8 cellular contexts compared by ENCODE assay signal in the genomic region with DNA sequence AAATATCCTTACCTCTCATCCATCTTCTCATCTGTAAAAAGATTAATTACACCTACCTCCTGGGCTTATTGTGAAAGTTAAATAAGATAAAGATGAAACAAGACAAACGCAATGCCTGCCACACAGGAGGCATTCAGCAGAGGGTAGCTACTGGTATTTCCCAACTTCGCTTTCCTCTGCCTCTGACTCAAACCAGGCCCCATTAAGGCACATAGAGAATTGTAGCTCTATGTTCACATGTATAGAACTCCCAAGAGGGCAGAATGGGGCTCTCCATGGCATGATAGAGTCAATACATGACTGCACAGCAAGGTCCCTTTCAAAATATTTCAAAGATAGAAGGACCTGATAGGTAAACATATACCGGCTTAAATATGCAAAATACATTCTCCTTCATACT. TPM values are rescaled to one million over a fixed set of nuclear protein-coding genes. Genes with fewer than 3 reads are reported as not detected.
DNase-seq lines count a peak whose midpoint lies in the region; ATAC-seq, FAIRE-seq and TF ChIP-seq lines count a peak whose summit lies in the region.

No MANE protein-coding gene starts in this region.

- H3K4me3 ChIP-seq in liver (ENCODE audit: low read depth in 1 of 3, low read length in 3 of 3) (peak overlapping the region; percentile 77 to 96 (median 91)), HepG2 (replicated peaks in 1 of 3; ENCODE audit: insufficient read depth in 1 of 3, low read depth in 2 of 3, low read length in 3 of 3) (no peak overlapping the region), dorsolateral prefrontal cortex (peak overlapping the region; percentile 4 to 92 (median 81))

- peak overlapping the region; percentile 94 for H3K27ac Mint-ChIP-seq in stimulated activated naive CD8-positive, alpha-beta T cell treated with anti-CD3 and anti-CD28 coated beads, Interleukin-15, Interleukin-2, amounts not matched to agents 100 ng/mL and 50 ng/mL, for 24 hours

- DNase-seq in HepG2 (ENCODE audit: low spot score) (no peak), NOMO-1 treated with DMSO at 0.1 percent for 48 hours (lab: John Stamatoyannopoulos, UW; ENCODE audit: unreplicated experiment) (peak; percentile 35), dorsolateral prefrontal cortex (no peak), dedifferentiated amniotic fluid mesenchymal stem cell (ENCODE audit: extremely low spot score) (no peak)

- H3K36me3 Mint-ChIP-seq in stimulated activated naive CD8-positive, alpha-beta T cell treated with anti-CD3 and anti-CD28 coated beads, Interleukin-15, Interleukin-2, amounts not matched to agents 100 ng/mL and 50 ng/mL, for 24 hours (ENCODE audit: low read depth) = peaks cover 7% of the 10 kb centered on the region

- H3K4me1 ChIP-seq in liver (ENCODE audit: control insufficient read depth in 4 of 4, insufficient read depth in 4 of 4, low read length in 3 of 4) = peaks cover 3 to 40% (median 30%) of the 10 kb centered on the region in 4 donors
- H3K4me1 ChIP-seq in HepG2 (ENCODE audit: insufficient read depth, low read length) = no peaks in the 10 kb centered on the region

- TF ChIP-seq EP300 in HepG2 (IDR thresholded peaks at IDR 0.05; ENCODE audit: low read depth in 2 of 2, low read length in 2 of 2) (no peak), HepG2 (CRISPR knock-in tag; IDR thresholded peaks at IDR 0.05; ENCODE audit: borderline replicate concordance) (no peak)

- POLR2A ChIA-PET in HepG2 (lab: Yijun Ruan, JAX) = no interaction called here

- no peaks in the 10 kb centered on the region for H3K36me3 ChIP-seq in liver (ENCODE audit: control insufficient read depth in 4 of 4, insufficient read depth in 3 of 4, low read depth in 1 of 4, low read length in 3 of 4)
- no peaks in the 10 kb centered on the region for H3K36me3 ChIP-seq in HepG2 (replicated peaks in 1 of 2; ENCODE audit: control insufficient read depth in 1 of 2, insufficient read depth in 2 of 2, low read length in 2 of 2)

- H3K9me3 ChIP-seq in liver (ENCODE audit: control insufficient read depth in 4 of 4, low read length in 3 of 4) (no peaks in the 10 kb centered on the region), HepG2 (ENCODE audit: low read length) (no peaks in the 10 kb centered on the region)

- no peak overlapping the region for H3K4me2 ChIP-seq in HepG2 (ENCODE audit: low read depth, low read length)

- H3K9ac ChIP-seq in liver (ENCODE audit: low read depth in 1 of 2, low read length in 2 of 2) = peak overlapping the region; percentile 79 to 86
- H3K9ac ChIP-seq in HepG2 (ENCODE audit: insufficient read depth, low read depth, low read length) = no peak overlapping the region

- in situ Hi-C loops in HepG2 (cut with HindIII; ENCODE audit: extremely low pct_ligation_motif_present, low pct_unique_long_range_greater_than_20kb) = no loop called here

- CTCF ChIA-PET in HepG2 (lab: Yijun Ruan, JAX; ENCODE audit: low intra/inter-chr PET ratio, low total read pairs) = no interaction called here

- WGBS in liver = 42% methylated on average over 3 of the region's 3 CpGs
- WGBS in HepG2 (ENCODE audit: low lambda C conversion rate) = 42% methylated on average over 3 of the region's 3 CpGs

- no peaks in the 10 kb centered on the region for H3K27me3 Mint-ChIP-seq in stimulated activated naive CD8-positive, alpha-beta T cell treated with anti-CD3 and anti-CD28 coated beads, Interleukin-15, Interleukin-2, amounts not matched to agents 100 ng/mL and 50 ng/mL, for 24 hours

- H3K27me3 ChIP-seq in liver (ENCODE audit: control insufficient read depth in 4 of 4, insufficient read depth in 4 of 4, low read length in 3 of 4) = no peaks in the 10 kb centered on the region
- H3K27me3 ChIP-seq in HepG2 (ENCODE audit: control insufficient read depth in 1 of 2, insufficient read depth in 2 of 2, low read length in 2 of 2) = peaks cover 0 to 43% of the 10 kb centered on the region in 2 experiments; a peak in 3 of 5 replicates
- H3K27me3 ChIP-seq in dorsolateral prefrontal cortex = no peaks in the 10 kb centered on the region

- H3K79me2 ChIP-seq in HepG2 (ENCODE audit: insufficient read depth, low read length) = no peaks in the 10 kb centered on the region

- no peak for TF ChIP-seq CTCF in liver (IDR thresholded peaks at IDR 0.05; ENCODE audit: low read depth, low read length, missing input control)
- no peak for TF ChIP-seq CTCF in HepG2 (CRISPR knock-in tag; IDR thresholded peaks at IDR 0.05)
- TF ChIP-seq CTCF in dorsolateral prefrontal cortex (IDR thresholded peaks at IDR 0.05 in 54 of 56, conservative IDR thresholded peaks at IDR 0.05 in 2 of 56; ENCODE audit: low read depth in 1 of 56, partially characterized antibody in 56 of 56) = no peak

- no peak for TF ChIP-seq RAD21 in liver (IDR thresholded peaks at IDR 0.05)
- TF ChIP-seq RAD21 in HepG2 (CRISPR knock-in tag; IDR thresholded peaks at IDR 0.05) = no peak

- H3K27ac ChIP-seq in liver (ENCODE audit: low read depth in 1 of 2, low read length in 2 of 2) (peak overlapping the region; percentile 38 to 86), HepG2 (ENCODE audit: extremely low read length, insufficient read depth, low read length) (no peak overlapping the region), dorsolateral prefrontal cortex (peak overlapping the region in 56 of 59 donors; percentile 33 to 99 (median 95))

- ATAC-seq in HepG2 = no peak
- no peak for ATAC-seq in GM19324 (IDR thresholded peaks at IDR 0.05; ENCODE audit: low FRiP score, unreplicated experiment)
- ATAC-seq in HG02642 (IDR thresholded peaks at IDR 0.05; ENCODE audit: poor library complexity, unreplicated experiment) = no peak

- no TSS peak for BruUV-seq in HepG2 (replicated peaks; lab: Mats Ljungman, UMichigan)

- no peaks in the 10 kb centered on the region for H3K9me3 Mint-ChIP-seq in stimulated activated naive CD8-positive, alpha-beta T cell treated with anti-CD3 and anti-CD28 coated beads, Interleukin-15, Interleukin-2, amounts not matched to agents 100 ng/mL and 50 ng/mL, for 24 hours

- no peak for TF ChIP-seq POLR2A in HepG2 (IDR thresholded peaks at IDR 0.05; ENCODE audit: insufficient read depth in 1 of 2, low read depth in 2 of 2, low read length in 2 of 2)

- H4K20me1 ChIP-seq in HepG2 (ENCODE audit: insufficient read depth, low read length) = no peaks in the 10 kb centered on the region

- peak overlapping the region; percentile 88 for H3K4me3 Mint-ChIP-seq in stimulated activated naive CD8-positive, alpha-beta T cell treated with anti-CD3 and anti-CD28 coated beads, Interleukin-15, Interleukin-2, amounts not matched to agents 100 ng/mL and 50 ng/mL, for 24 hours

- H3K4me1 Mint-ChIP-seq in stimulated activated naive CD8-positive, alpha-beta T cell treated with anti-CD3 and anti-CD28 coated beads, Interleukin-15, Interleukin-2, amounts not matched to agents 100 ng/mL and 50 ng/mL, for 24 hours (ENCODE audit: low read depth) = peaks cover 66% of the 10 kb centered on the region

- intact Hi-C loops in HepG2 (cut with micrococcal nuclease; ENCODE audit: unreplicated experiment) (no loop called here), dorsolateral prefrontal cortex (cut with DNase I) (loop anchor here in 1 of 2 donors (2.0 kb wide), 2 partner anchors 15 to 41 kb away; a partner anchor contains a TSS)

- no peak overlapping the region for H2AFZ ChIP-seq in HepG2 (ENCODE audit: low read length)

- FAIRE-seq in HepG2 (lab: Jason Lieb, UNC) = no peak

RNA-seq across cellular contexts. Expression of a gene that starts 1.4 kb away (rescaled TPM):
- total RNA-seq in liver (1 to 10 TPM; 5.2 to 5.8 TPM), HepG2 (2016; rRNA removed; fragmentation: Illumina TruSeq; extraction: Trizol) (0.20 and 0.27 TPM in 2 replicates), dorsolateral prefrontal cortex (10 to 100 TPM in 119 of 120 experiments, 1 to 10 TPM in 1; 9.8 to 63.1 (median 38.4) TPM)
- polyA plus RNA-seq in liver (1 to 10 TPM; 7.1 to 9.4 TPM), HepG2 (2011; rRNA removed) (0.05 and 0.09 TPM in 2 replicates)
- not detected in 2 replicates for total RNA-seq in HepG2 (2016; cell fraction: cytosol; rRNA removed; fragmentation: Illumina TruSeq; extraction: Trizol; ENCODE audit: low read depth)
- total RNA-seq in HepG2 (2016; cell fraction: insoluble cytoplasmic fraction; rRNA removed; fragmentation: Illumina TruSeq; extraction: Trizol) = 0.12 and 0.15 TPM in 2 replicates
- 0.15 TPM in 1 of 2 replicates, not detected in the other for total RNA-seq in HepG2 (2016; cell fraction: membrane; rRNA removed; fragmentation: Illumina TruSeq; extraction: Trizol)
- not detected in 2 replicates for total RNA-seq in HepG2 (2016; cell fraction: nucleus; rRNA removed; fragmentation: Illumina TruSeq; extraction: Trizol)
- 0.06 and 0.08 TPM in 2 replicates for polyA plus RNA-seq in HepG2 (2011; cell fraction: cytosol; rRNA removed)
- not detected in 2 replicates for polyA plus RNA-seq in HepG2 (2011; cell fraction: nucleus; rRNA removed)
- not detected in 2 replicates for polyA plus RNA-seq in HepG2 (2012)
- not detected in 2 replicates for polyA plus RNA-seq in HepG2 (2016; cell fraction: cytosol; fragmentation: Illumina TruSeq; extraction: Trizol; ENCODE audit: low read depth)
- 0.33 TPM in 1 of 2 replicates, not detected in the other for polyA plus RNA-seq in HepG2 (2016; cell fraction: insoluble cytoplasmic fraction; fragmentation: Illumina TruSeq; extraction: Trizol; ENCODE audit: low read depth)
- not detected in 2 replicates for polyA plus RNA-seq in HepG2 (2016; cell fraction: membrane; fragmentation: Illumina TruSeq; extraction: Trizol; ENCODE audit: low read depth)
- 0.27 TPM in 1 of 2 replicates, not detected in the other for polyA plus RNA-seq in HepG2 (2016; cell fraction: nucleus; fragmentation: Illumina TruSeq; extraction: Trizol; ENCODE audit: insufficient read depth, low read depth)
- 2.9 TPM in 1 of 2 replicates, not detected in the other for polyA minus RNA-seq in HepG2 (2011; rRNA and poly(A)+ RNA removed; ENCODE audit: low replicate concordance)
- polyA minus RNA-seq in HepG2 (2011; cell fraction: cytosol; rRNA and poly(A)+ RNA removed) = not detected in 2 replicates
- polyA minus RNA-seq in HepG2 (2011; cell fraction: nucleus; rRNA and poly(A)+ RNA removed) = not detected in 2 replicates

RNA-seq across cellular contexts. Expression of a gene that starts 15.3 kb away (rescaled TPM):
- 1 to 10 TPM; 1.6 to 2.1 TPM for total RNA-seq in liver
- under 1 TPM; 0.46 to 0.51 TPM for polyA plus RNA-seq in liver
- total RNA-seq in HepG2 (2016; rRNA removed; fragmentation: Illumina TruSeq; extraction: Trizol) = 0.02 and 0.14 TPM in 2 replicates
- total RNA-seq in HepG2 (2016; cell fraction: cytosol; rRNA removed; fragmentation: Illumina TruSeq; extraction: Trizol; ENCODE audit: low read depth) = under 0.01 TPM in 1 of 2 replicates, not detected in the other
- total RNA-seq in HepG2 (2016; cell fraction: insoluble cytoplasmic fraction; rRNA removed; fragmentation: Illumina TruSeq; extraction: Trizol) = 0.01 and 0.04 TPM in 2 replicates
- total RNA-seq in HepG2 (2016; cell fraction: membrane; rRNA removed; fragmentation: Illumina TruSeq; extraction: Trizol) = 0.03 TPM in 1 of 2 replicates, not detected in the other
- total RNA-seq in HepG2 (2016; cell fraction: nucleus; rRNA removed; fragmentation: Illumina TruSeq; extraction: Trizol) = 0.16 TPM in 2 replicates
- polyA plus RNA-seq in HepG2 (2011; rRNA removed) = 0.01 and 0.21 TPM in 2 replicates
- 0.05 TPM in 1 of 2 replicates, not detected in the other for polyA plus RNA-seq in HepG2 (2011; cell fraction: cytosol; rRNA removed)
- polyA plus RNA-seq in HepG2 (2011; cell fraction: nucleus; rRNA removed) = 0.03 and 0.05 TPM in 2 replicates
- 0.04 TPM in 1 of 2 replicates, not detected in the other for polyA plus RNA-seq in HepG2 (2012)
- polyA plus RNA-seq in HepG2 (2016; cell fraction: cytosol; fragmentation: Illumina TruSeq; extraction: Trizol; ENCODE audit: low read depth) = 0.09 and 0.16 TPM in 2 replicates
- polyA plus RNA-seq in HepG2 (2016; cell fraction: insoluble cytoplasmic fraction; fragmentation: Illumina TruSeq; extraction: Trizol; ENCODE audit: low read depth) = 0.02 and 0.17 TPM in 2 replicates
- polyA plus RNA-seq in HepG2 (2016; cell fraction: membrane; fragmentation: Illumina TruSeq; extraction: Trizol; ENCODE audit: low read depth) = not detected in 2 replicates
- polyA plus RNA-seq in HepG2 (2016; cell fraction: nucleus; fragmentation: Illumina TruSeq; extraction: Trizol; ENCODE audit: insufficient read depth, low read depth) = not detected in 2 replicates
- polyA minus RNA-seq in HepG2 (2011; rRNA and poly(A)+ RNA removed; ENCODE audit: low replicate concordance) = 0.09 TPM in 1 of 2 replicates, not detected in the other
- polyA minus RNA-seq in HepG2 (2011; cell fraction: cytosol; rRNA and poly(A)+ RNA removed) = not detected in 2 replicates
- polyA minus RNA-seq in HepG2 (2011; cell fraction: nucleus; rRNA and poly(A)+ RNA removed) = under 0.01 and 0.37 TPM in 2 replicates
- 100 to 1,000 TPM; 156 to 398 (median 304) TPM for total RNA-seq in dorsolateral prefrontal cortex

RNA-seq across cellular contexts. Expression of a gene that starts 54.8 kb away (rescaled TPM):
- under 1 TPM; under 0.01 to 0.05 TPM for total RNA-seq in liver
- under 1 TPM in 1 of 2 donors, not detected in 1; 0.01 TPM for polyA plus RNA-seq in liver
- total RNA-seq in HepG2 (2016; rRNA removed; fragmentation: Illumina TruSeq; extraction: Trizol) = not detected in 2 replicates
- total RNA-seq in HepG2 (2016; cell fraction: cytosol; rRNA removed; fragmentation: Illumina TruSeq; extraction: Trizol; ENCODE audit: low read depth) = not detected in 2 replicates
- not detected in 2 replicates for total RNA-seq in HepG2 (2016; cell fraction: insoluble cytoplasmic fraction; rRNA removed; fragmentation: Illumina TruSeq; extraction: Trizol)
- total RNA-seq in HepG2 (2016; cell fraction: membrane; rRNA removed; fragmentation: Illumina TruSeq; extraction: Trizol) = not detected in 2 replicates
- not detected in 2 replicates for total RNA-seq in HepG2 (2016; cell fraction: nucleus; rRNA removed; fragmentation: Illumina TruSeq; extraction: Trizol)
- not detected in 2 replicates for polyA plus RNA-seq in HepG2 (2011; rRNA removed)
- polyA plus RNA-seq in HepG2 (2011; cell fraction: cytosol; rRNA removed) = not detected in 2 replicates
- not detected in 2 replicates for polyA plus RNA-seq in HepG2 (2011; cell fraction: nucleus; rRNA removed)
- polyA plus RNA-seq in HepG2 (2012) = not detected in 2 replicates
- polyA plus RNA-seq in HepG2 (2016; cell fraction: cytosol; fragmentation: Illumina TruSeq; extraction: Trizol; ENCODE audit: low read depth) = not detected in 2 replicates
- polyA plus RNA-seq in HepG2 (2016; cell fraction: insoluble cytoplasmic fraction; fragmentation: Illumina TruSeq; extraction: Trizol; ENCODE audit: low read depth) = not detected in 2 replicates
- not detected in 2 replicates for polyA plus RNA-seq in HepG2 (2016; cell fraction: membrane; fragmentation: Illumina TruSeq; extraction: Trizol; ENCODE audit: low read depth)
- polyA plus RNA-seq in HepG2 (2016; cell fraction: nucleus; fragmentation: Illumina TruSeq; extraction: Trizol; ENCODE audit: insufficient read depth, low read depth) = not detected in 2 replicates
- polyA minus RNA-seq in HepG2 (2011; rRNA and poly(A)+ RNA removed; ENCODE audit: low replicate concordance) = not detected in 2 replicates
- polyA minus RNA-seq in HepG2 (2011; cell fraction: cytosol; rRNA and poly(A)+ RNA removed) = not detected in 2 replicates
- polyA minus RNA-seq in HepG2 (2011; cell fraction: nucleus; rRNA and poly(A)+ RNA removed) = not detected in 2 replicates
- 100 to 1,000 TPM in 100 of 120 experiments, 10 to 100 TPM in 20; 40.1 to 220 (median 136) TPM for total RNA-seq in dorsolateral prefrontal cortex

Comparison
In these comparisons a context has a peak if more than half of its experiments do, and no peak if none do; other contexts are left out.
1. H3K4me3 ChIP-seq: peak in liver (3 of 3) and dorsolateral prefrontal cortex (59 of 59); none in HepG2 (0 of 3).
2. RNA of a gene that starts 15.3 kb away (total RNA-seq): 156 to 398 TPM in dorsolateral prefrontal cortex; 1.6 to 2.1 TPM in liver and under 0.01 to 0.16 TPM in HepG2; every median in the first group is over 10 times any median in the second.
3. RNA of a gene that starts 54.8 kb away (total RNA-seq): 40.1 to 220 TPM in dorsolateral prefrontal cortex; under 0.01 to 0.05 TPM in liver and not detected in HepG2; every median in the first group is over 10 times any median in the second.